ENCODE assay signal across 19 cellular contexts in the genomic region with DNA sequence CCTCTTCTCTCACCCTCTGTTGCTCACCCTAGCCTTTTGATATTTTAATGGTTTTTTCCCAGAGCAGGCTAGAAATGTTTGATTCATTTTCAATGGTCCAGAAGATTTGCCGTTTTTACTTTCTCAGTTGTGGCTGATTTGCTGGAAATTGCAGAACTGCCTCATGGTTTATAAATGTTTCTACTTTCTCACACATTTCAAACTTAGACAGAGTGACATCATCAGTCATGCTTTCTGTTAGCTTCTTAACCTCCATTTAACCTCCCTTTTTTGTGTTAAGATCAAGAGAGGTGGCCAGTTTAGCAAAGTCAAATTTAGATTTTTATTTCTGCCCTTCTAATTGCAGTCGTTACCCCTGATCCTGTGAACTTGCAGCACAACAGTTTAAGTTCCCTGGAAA. TPM values are rescaled to one million over a fixed set of nuclear protein-coding genes. Genes with fewer than 3 reads are reported as not detected.
"Had no signal": no experiment of that assay in that cellular context is flagged by ENCODE, and none has a peak within 500 bp of the region (broad histone marks: within the 10 kb centered on the region; RNA-seq: fewer than 3 reads in every experiment).

No MANE protein-coding gene starts in this region.

- H3K4me3 Mint-ChIP-seq: endodermal cell; stimulated activated naive CD8-positive, alpha-beta T cell treated with anti-CD3 and anti-CD28 coated beads, Interleukin-15, amount 100 ng/mL, for 72 hours; T-helper 17 cell had no signal

- H3K9me3 ChIP-seq: adrenal gland, left lung, ovary, thoracic aorta had no signal

- H3K9me3 Mint-ChIP-seq: endodermal cell had no signal

- H3K27ac Mint-ChIP-seq: endodermal cell; stimulated activated naive CD8-positive, alpha-beta T cell treated with anti-CD3 and anti-CD28 coated beads, Interleukin-15, amount 100 ng/mL, for 72 hours; T-helper 17 cell had no signal

- DNase-seq: activated CD4-positive, alpha-beta T cell treated with anti-CD3 and anti-CD28 coated beads, Interleukin-2, amount 50 U/mL, for 1 hour; activated CD4-positive, CD25-positive, alpha-beta regulatory T cell; activated naive CD4-positive, alpha-beta T cell treated with anti-CD3 and anti-CD28 coated beads, Interleukin-2, amount 50 U/mL, for 16 hours; activated T-cell treated with anti-CD3 and anti-CD28 coated beads, Interleukin-2, amount 50 U/mL, for 1 hour; adrenal gland; brain microvascular endothelial cell; endodermal cell; foreskin melanocyte; head of caudate nucleus; left lung; mesenchymal stem cell; ovary; stimulated activated CD4-positive, alpha-beta T cell treated with anti-CD3 and anti-CD28 coated beads, Interleukin-4, amount 100 ng/mL, for 4 hours; stimulated activated naive CD8-positive, alpha-beta T cell treated with anti-CD3 and anti-CD28 coated beads, Interleukin-15, amount 100 ng/mL, for 72 hours; T-helper 17 cell had no signal

- H3K4me1 Mint-ChIP-seq: T-helper 17 cell had no signal

- H3K27me3 ChIP-seq: adrenal gland, brain microvascular endothelial cell, left lung, ovary had no signal

- H3K36me3 ChIP-seq: adrenal gland, brain microvascular endothelial cell, left lung, ovary, thoracic aorta had no signal

- H3K4me3 ChIP-seq: adrenal gland, left lung, ovary, skin epidermis, thoracic aorta had no signal

- H3K27ac ChIP-seq: adrenal gland, brain microvascular endothelial cell, left lung, ovary, skin epidermis, thoracic aorta had no signal

- H3K4me1 ChIP-seq: adrenal gland, left lung had no signal

- ATAC-seq: left lung; stimulated activated naive CD8-positive, alpha-beta T cell treated with anti-CD3 and anti-CD28 coated beads, Interleukin-15, amount 100 ng/mL, for 72 hours; T-helper 17 cell had no signal

RNA-seq across cellular contexts. Expression of a gene that starts 8.7 kb away (rescaled TPM):
- total RNA-seq: dermis microvascular lymphatic vessel endothelial cell, endodermal cell, T-helper 17 cell had no signal
- polyA plus RNA-seq: keratinocyte had no signal
